Comparison of ENCODE assay signal across 11 cellular contexts in the genomic region with DNA sequence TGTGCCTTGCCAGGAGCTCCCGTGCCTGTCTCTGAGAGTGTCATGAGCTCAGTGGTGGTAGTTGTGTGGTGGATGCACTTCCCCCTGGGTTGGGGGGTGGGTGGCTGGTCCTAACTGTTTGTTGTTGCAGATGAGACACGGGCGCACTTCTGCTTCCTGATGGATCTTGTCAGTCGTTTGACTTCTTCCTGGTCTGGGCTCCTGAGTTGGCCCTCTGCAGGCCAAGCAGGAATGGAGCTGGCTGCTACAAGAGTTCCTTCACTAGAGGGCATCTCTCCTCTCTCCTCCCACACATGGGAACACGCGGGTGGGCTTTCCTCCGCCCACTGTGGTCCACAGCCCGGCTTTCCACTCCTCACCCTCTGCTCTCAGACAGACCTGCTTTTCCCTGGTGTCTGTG.
DNase-seq lines count a peak whose midpoint lies in the region; ATAC-seq, FAIRE-seq and TF ChIP-seq lines count a peak whose summit lies in the region.
"Had no signal": no experiment of that assay in that cellular context is flagged by ENCODE, and none has a peak within 500 bp of the region (broad histone marks: within the 10 kb centered on the region; RNA-seq: fewer than 3 reads in every experiment).

No MANE protein-coding gene starts in this region.

- no peaks in the 10 kb centered on the region for H3K79me1 ChIP-seq in mesenchymal stem cell (replicated peaks; ENCODE audit: low read length, poor library complexity, severe bottlenecking)

- H4K20me1 ChIP-seq in Loucy (ENCODE audit: insufficient read depth, low read length, poor library complexity, severe bottlenecking) (no peaks in the 10 kb centered on the region), K562 (replicated peaks; ENCODE audit: control insufficient read depth, insufficient read depth, low read length) (no peaks in the 10 kb centered on the region)

- H2BK120ac ChIP-seq in mesenchymal stem cell (ENCODE audit: low read depth, low read length): no peak overlapping the region

- H3K23ac ChIP-seq in mesenchymal stem cell (ENCODE audit: low read length in 2 of 2): no peak overlapping the region

- TF ChIP-seq CTCF in Loucy (conservative IDR thresholded peaks at IDR 0.05; ENCODE audit: low read length) (peak; percentile 26; the same call in 1 of the 2 replicates), K562 (IDR thresholded peaks at IDR 0.05 in 2 of 3, conservative IDR thresholded peaks at IDR 0.05 in 1 of 3; ENCODE audit: insufficient read depth in 2 of 3, low read depth in 1 of 3, low read length in 3 of 3) (peak; percentile 24 to 83 (median 49); a peak in 5 of 6 replicates)

- no peak overlapping the region for H3K4me3 Mint-ChIP-seq in activated CD4-positive, alpha-beta T cell treated with anti-CD3 and anti-CD28 coated beads for 36 hours
- no peak overlapping the region for H3K4me3 Mint-ChIP-seq in T-helper 2 cell treated with Interferon-gamma antibody and Interleukin-4, amounts not matched to agents 5 μg/mL and 100 μg/mL, for 36 hours

- H3K27me3 ChIP-seq in Loucy (ENCODE audit: insufficient read depth, low read length, poor library complexity, severe bottlenecking) (no peaks in the 10 kb centered on the region), K562 (ENCODE audit: control insufficient read depth in 2 of 2, insufficient read depth in 2 of 2, low read length in 2 of 2) (peaks cover 14 to 40% of the 10 kb centered on the region in 2 experiments; a peak in 3 of 5 replicates), mesenchymal stem cell (ENCODE audit: control insufficient read depth in 1 of 2, insufficient read depth in 1 of 2, low read length in 2 of 2) (peaks cover 32 to 50% of the 10 kb centered on the region in 2 experiments)

- TF ChIP-seq EP300 in K562 (IDR thresholded peaks at IDR 0.05; ENCODE audit: low read length): no peak

- H4K8ac ChIP-seq in mesenchymal stem cell (ENCODE audit: low read length): peak overlapping the region; percentile 37

- no peaks in the 10 kb centered on the region for H3F3A ChIP-seq in Loucy (ENCODE audit: low read depth)

- H3K4me1 Mint-ChIP-seq in activated CD4-positive, alpha-beta T cell treated with anti-CD3 and anti-CD28 coated beads for 36 hours: peaks cover 4% of the 10 kb centered on the region
- no peaks in the 10 kb centered on the region for H3K4me1 Mint-ChIP-seq in T-helper 2 cell treated with Interferon-gamma antibody and Interleukin-4, amounts not matched to agents 5 μg/mL and 100 μg/mL, for 36 hours (ENCODE audit: low read depth)

- intact Hi-C loops in K562 (cut with micrococcal nuclease): no loop called here
- intact Hi-C loops in activated CD4-positive, alpha-beta T cell treated with anti-CD3 and anti-CD28 coated beads for 36 hours (cut with DNase I, micrococcal nuclease): no loop called here

- H3K27me3 Mint-ChIP-seq in activated CD4-positive, alpha-beta T cell treated with anti-CD3 and anti-CD28 coated beads for 36 hours: peaks cover 34% of the 10 kb centered on the region
- peaks cover 33% of the 10 kb centered on the region for H3K27me3 Mint-ChIP-seq in T-helper 2 cell treated with Interferon-gamma antibody and Interleukin-4, amounts not matched to agents 5 μg/mL and 100 μg/mL, for 36 hours (ENCODE audit: low read depth)

- H3K79me2 ChIP-seq in Loucy (ENCODE audit: insufficient read depth, low read length) (no peaks in the 10 kb centered on the region), K562 (ENCODE audit: control insufficient read depth, insufficient read depth, low read length) (no peaks in the 10 kb centered on the region)

- peak in 1 of 2 experiments; percentile 20; a peak in 1 of 4 replicates for TF ChIP-seq RAD21 in K562 (CRISPR knock-in tag; conservative IDR thresholded peaks at IDR 0.05 in 1 of 2, IDR thresholded peaks at IDR 0.05 in 1 of 2)

- TF ChIP-seq POLR2A in K562 (conservative IDR thresholded peaks at IDR 0.05): no peak

- H2AK5ac ChIP-seq in mesenchymal stem cell (ENCODE audit: low read length, severe bottlenecking): no peak overlapping the region

- FAIRE-seq in K562 (lab: Jason Lieb, UNC): no peak
- FAIRE-seq: GM18507 had no signal

- H4K91ac ChIP-seq in mesenchymal stem cell (ENCODE audit: low read length): no peak overlapping the region

- H3K9me2 ChIP-seq in Loucy (replicated peaks; ENCODE audit: low read depth, low read length): no peaks in the 10 kb centered on the region

- CTCF ChIA-PET in K562 (lab: Yijun Ruan, JAX; ENCODE audit: low intra/inter-chr PET ratio): no interaction called here
- CTCF ChIA-PET in activated CD4-positive, alpha-beta T cell treated with anti-CD3 and anti-CD28 coated beads for 36 hours (lab: Charles Lee): no interaction called here

- H3K4me1 ChIP-seq in Loucy (ENCODE audit: insufficient read depth, low read length, poor library complexity, severe bottlenecking) (no peaks in the 10 kb centered on the region), K562 (replicated peaks in 1 of 2; ENCODE audit: control insufficient read depth in 2 of 2, insufficient read depth in 2 of 2, low read length in 2 of 2) (peaks cover 0 to 12% of the 10 kb centered on the region in 2 experiments; a peak in 3 of 5 replicates), mesenchymal stem cell (ENCODE audit: control insufficient read depth, insufficient read depth, low read depth, low read length) (peaks cover 9% of the 10 kb centered on the region)

- no peaks in the 10 kb centered on the region for H3K9me1 ChIP-seq in K562 (ENCODE audit: control insufficient read depth, insufficient read depth, low read length)

- no peaks in the 10 kb centered on the region for H3K36me3 Mint-ChIP-seq in activated CD4-positive, alpha-beta T cell treated with anti-CD3 and anti-CD28 coated beads for 36 hours (ENCODE audit: low read depth)
- H3K36me3 Mint-ChIP-seq in T-helper 2 cell treated with Interferon-gamma antibody and Interleukin-4, amounts not matched to agents 5 μg/mL and 100 μg/mL, for 36 hours (ENCODE audit: low read depth): no peaks in the 10 kb centered on the region

- H3K18ac ChIP-seq in mesenchymal stem cell (ENCODE audit: low read depth in 1 of 2, low read length in 2 of 2): no peak overlapping the region

- ATAC-seq in K562: no peak
- no peak for ATAC-seq in GM21360 (IDR thresholded peaks at IDR 0.05; ENCODE audit: unreplicated experiment)
- no peak for ATAC-seq in activated CD4-positive, alpha-beta T cell treated with anti-CD3 and anti-CD28 coated beads for 36 hours
- ATAC-seq: activated CD4-positive, CD25-positive, alpha-beta regulatory T cell treated with anti-CD3 and anti-CD28 coated beads, Interleukin-2, amount 50 U/mL, for 24 hours had no signal

- BruUV-seq in K562 (replicated peaks; lab: Mats Ljungman, UMichigan): no TSS peak

- H3K14ac ChIP-seq in mesenchymal stem cell (ENCODE audit: low read length in 2 of 2): no peak overlapping the region

- no peak overlapping the region for H3K4ac ChIP-seq in mesenchymal stem cell (ENCODE audit: low read depth in 1 of 2, low read length in 2 of 2)

- H3K4me2 ChIP-seq in Loucy (ENCODE audit: low read depth, low read length, poor library complexity, severe bottlenecking): no peak overlapping the region
- H3K4me2 ChIP-seq in K562 (ENCODE audit: insufficient read depth, low read length): no peak overlapping the region
- no peak overlapping the region for H3K4me2 ChIP-seq in mesenchymal stem cell (ENCODE audit: low read length, poor library complexity, severe bottlenecking)

- POLR2A ChIA-PET in K562 (lab: Yijun Ruan, JAX): no interaction called here
- POLR2A ChIA-PET in activated CD4-positive, alpha-beta T cell treated with anti-CD3 and anti-CD28 coated beads for 36 hours (lab: Charles Lee): no interaction called here

- H2AFZ ChIP-seq in Loucy (ENCODE audit: low read length) (no peak overlapping the region), K562 (ENCODE audit: low read depth, low read length) (no peak overlapping the region), mesenchymal stem cell (ENCODE audit: low read depth, low read length) (no peak overlapping the region)

- no peak overlapping the region for H2BK15ac ChIP-seq in mesenchymal stem cell (ENCODE audit: low read depth, poor library complexity, severe bottlenecking)

- in situ Hi-C loops in K562 (cut with MboI): no loop called here

- no peak overlapping the region for H2BK5ac ChIP-seq in mesenchymal stem cell (ENCODE audit: low read depth, low read length, poor library complexity, severe bottlenecking)

- no peak overlapping the region for H3K27ac Mint-ChIP-seq in activated CD4-positive, alpha-beta T cell treated with anti-CD3 and anti-CD28 coated beads for 36 hours
- no peak overlapping the region for H3K27ac Mint-ChIP-seq in T-helper 2 cell treated with Interferon-gamma antibody and Interleukin-4, amounts not matched to agents 5 μg/mL and 100 μg/mL, for 36 hours

- DNase-seq in DMS53 (lab: John Stamatoyannopoulos, UW) (peak; percentile 76), K562 (ENCODE audit: extremely low read depth in 1 of 4, low spot score in 3 of 4) (peak in 1 of 4 experiments; percentile 18), mesenchymal stem cell (peak; percentile 21)
- DNase-seq in activated CD4-positive, alpha-beta T cell treated with anti-CD3 and anti-CD28 coated beads for 36 hours: no peak
- no peak for DNase-seq in activated naive CD4-positive, alpha-beta T cell treated with anti-CD3 and anti-CD28 coated beads, Interleukin-2, amount 50 U/mL, for 16 hours
- DNase-seq in T-helper 2 cell treated with Interferon-gamma antibody and Interleukin-4, amounts not matched to agents 5 μg/mL and 100 μg/mL, for 36 hours (ENCODE audit: low spot score): no peak
- DNase-seq: NCI-H1436 treated with DMSO at 0.1 percent for 48 hours had no signal

- H3K36me3 ChIP-seq in Loucy (ENCODE audit: insufficient read depth, low read length) (no peaks in the 10 kb centered on the region), K562 (ENCODE audit: control insufficient read depth, insufficient read depth, low read length) (no peaks in the 10 kb centered on the region), mesenchymal stem cell (ENCODE audit: control insufficient read depth in 1 of 2, insufficient read depth in 2 of 2, low read depth in 1 of 2, low read length in 2 of 2) (no peaks in the 10 kb centered on the region)

- H3K27ac ChIP-seq in K562 (ENCODE audit: extremely low read depth, low read depth, low read length) (no peak overlapping the region), mesenchymal stem cell (ENCODE audit: low read length, poor library complexity, severe bottlenecking) (no peak overlapping the region)

- no peaks in the 10 kb centered on the region for H3K9me3 Mint-ChIP-seq in activated CD4-positive, alpha-beta T cell treated with anti-CD3 and anti-CD28 coated beads for 36 hours (ENCODE audit: low read depth)
- H3K9me3 Mint-ChIP-seq in T-helper 2 cell treated with Interferon-gamma antibody and Interleukin-4, amounts not matched to agents 5 μg/mL and 100 μg/mL, for 36 hours: no peaks in the 10 kb centered on the region

- no peaks in the 10 kb centered on the region for H3K9me3 ChIP-seq in Loucy (ENCODE audit: insufficient read depth, low read depth, low read length)
- no peaks in the 10 kb centered on the region for H3K9me3 ChIP-seq in K562 (replicated peaks; ENCODE audit: control insufficient read depth, insufficient read depth, low read depth, low read length)
- H3K9me3 ChIP-seq in mesenchymal stem cell (ENCODE audit: control insufficient read depth, low read length): no peaks in the 10 kb centered on the region

- H3K9ac ChIP-seq in Loucy (ENCODE audit: low read depth, low read length, poor library complexity, severe bottlenecking) (no peak overlapping the region), K562 (ENCODE audit: insufficient read depth in 1 of 2, low read depth in 2 of 2, low read length in 2 of 2) (no peak overlapping the region), mesenchymal stem cell (ENCODE audit: low read length) (no peak overlapping the region)

- H3K4me3 ChIP-seq in Loucy (ENCODE audit: low read length, poor library complexity, severe bottlenecking): no peak overlapping the region
- no peak overlapping the region for H3K4me3 ChIP-seq in K562
- H3K4me3 ChIP-seq in mesenchymal stem cell (ENCODE audit: insufficient read depth in 1 of 2, low read depth in 1 of 2, low read length in 2 of 2): no peak overlapping the region

- 1% methylated on average over 8 of the region's 8 CpGs for WGBS in K562 (ENCODE audit: insufficient coverage, low coverage, missing lambda C conversion rate)
- WGBS in mesenchymal stem cell: 33% methylated on average over 3 of the region's 8 CpGs

- H2BK12ac ChIP-seq in mesenchymal stem cell (ENCODE audit: low read length in 2 of 2): no peak overlapping the region

Comparison
In these comparisons a context has a peak if more than half of its experiments do, and no peak if none do; other contexts are left out.
1. DNase-seq: peak in DMS53 (single experiment) and mesenchymal stem cell (single experiment); none in activated CD4-positive, alpha-beta T cell treated with anti-CD3 and anti-CD28 coated beads for 36 hours (single experiment), activated naive CD4-positive, alpha-beta T cell treated with anti-CD3 and anti-CD28 coated beads, Interleukin-2, amount 50 U/mL, for 16 hours (single experiment) and T-helper 2 cell treated with Interferon-gamma antibody and Interleukin-4, amounts not matched to agents 5 μg/mL and 100 μg/mL, for 36 hours (single experiment).